8 cellular contexts compared by ENCODE assay signal in the genomic region with DNA sequence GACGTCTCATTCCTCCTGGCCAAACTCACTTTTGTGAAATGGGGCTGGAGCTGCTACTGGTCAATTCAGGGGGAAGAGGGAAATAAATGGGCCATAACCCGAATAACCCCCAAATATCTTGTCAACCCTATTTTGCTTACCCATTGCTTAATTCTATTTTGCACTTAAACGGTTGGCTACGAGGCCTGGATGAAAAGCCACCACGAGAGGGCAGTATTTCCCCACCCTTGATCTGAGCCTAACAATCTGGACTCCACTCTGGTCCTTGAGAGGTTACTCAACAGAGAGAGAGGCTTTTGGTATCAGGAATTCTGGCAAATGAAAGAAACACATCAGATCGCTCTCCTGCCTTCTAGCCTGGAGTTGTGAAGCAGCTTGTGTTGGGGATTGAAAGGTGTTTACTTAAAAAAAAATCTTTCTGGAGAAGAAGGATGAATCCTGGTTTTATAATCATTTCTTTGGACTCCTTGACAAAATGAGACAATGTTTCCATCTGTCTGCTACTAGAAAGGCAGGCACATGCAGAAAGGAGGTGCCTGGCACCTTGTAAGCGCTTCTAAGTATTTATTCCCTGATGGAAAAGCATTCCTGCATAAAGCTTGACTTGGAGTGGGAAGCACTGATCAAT. TPM values are rescaled to one million over a fixed set of nuclear protein-coding genes. Genes with fewer than 3 reads are reported as not detected.
DNase-seq lines count a peak whose midpoint lies in the region; ATAC-seq and TF ChIP-seq lines count a peak whose summit lies in the region.

No MANE protein-coding gene starts in this region.

- H3K4me1 ChIP-seq in BE2C: no peaks in the 10 kb centered on the region

- H3K27me3 ChIP-seq in BE2C: peaks cover 27% of the 10 kb centered on the region

- no peaks in the 10 kb centered on the region for H3K9me3 ChIP-seq in BE2C

- peak; percentile 97 for TF ChIP-seq CTCF in BE2C (IDR thresholded peaks at IDR 0.05; ENCODE audit: low read depth, low read length)

- no peak overlapping the region for H3K4me3 ChIP-seq in BE2C (ENCODE audit: low read depth, low read length)

- DNase-seq in BE2C (peak; percentile 69), GOT3 (lab: John Stamatoyannopoulos, UW) (peak; percentile 13), NCI-H446 treated with DMSO at 0.1 percent for 48 hours (lab: John Stamatoyannopoulos, UW) (peak; percentile 5), cerebellum (ENCODE audit: low spot score) (peak; percentile 86), left kidney (ENCODE audit: low read depth, low spot score) (peak; percentile 87)
- peak; percentile 52 to 58 for DNase-seq in activated CD4-positive, alpha-beta T cell treated with anti-CD3 and anti-CD28 coated beads for 24 hours (ENCODE audit: low read depth in 2 of 2)
- DNase-seq in stimulated activated CD4-positive, alpha-beta T cell treated with anti-CD3 and anti-CD28 coated beads, TNF-alpha, amount 100 ng/mL, for 1 hour (ENCODE audit: low read depth in 3 of 3, low spot score in 1 of 3): peak; percentile 18 to 44 (median 21)

- no peaks in the 10 kb centered on the region for H3K36me3 ChIP-seq in BE2C

- ATAC-seq in HG03045 (IDR thresholded peaks at IDR 0.05; ENCODE audit: unreplicated experiment): no peak

RNA-seq across cellular contexts. Expression of a gene that starts 22.4 kb away (rescaled TPM):
- polyA plus RNA-seq in BE2C (2012; ENCODE audit: insufficient read depth, insufficient read length, low read depth): 36.9 TPM
- 148 TPM for total RNA-seq in cerebellum

Comparison
In these comparisons a context has a peak if more than half of its experiments do, and no peak if none do; other contexts are left out.
1. DNase-seq: peak in every context shown above with its lines; median percentile 87 in left kidney; 86 in cerebellum; 69 in BE2C; 55 in activated CD4-positive, alpha-beta T cell treated with anti-CD3 and anti-CD28 coated beads for 24 hours; 21 in stimulated activated CD4-positive, alpha-beta T cell treated with anti-CD3 and anti-CD28 coated beads, TNF-alpha, amount 100 ng/mL, for 1 hour; 13 in GOT3; 5 in NCI-H446 treated with DMSO at 0.1 percent for 48 hours.